ENCODE assay signal across 7 cellular contexts in the genomic region with DNA sequence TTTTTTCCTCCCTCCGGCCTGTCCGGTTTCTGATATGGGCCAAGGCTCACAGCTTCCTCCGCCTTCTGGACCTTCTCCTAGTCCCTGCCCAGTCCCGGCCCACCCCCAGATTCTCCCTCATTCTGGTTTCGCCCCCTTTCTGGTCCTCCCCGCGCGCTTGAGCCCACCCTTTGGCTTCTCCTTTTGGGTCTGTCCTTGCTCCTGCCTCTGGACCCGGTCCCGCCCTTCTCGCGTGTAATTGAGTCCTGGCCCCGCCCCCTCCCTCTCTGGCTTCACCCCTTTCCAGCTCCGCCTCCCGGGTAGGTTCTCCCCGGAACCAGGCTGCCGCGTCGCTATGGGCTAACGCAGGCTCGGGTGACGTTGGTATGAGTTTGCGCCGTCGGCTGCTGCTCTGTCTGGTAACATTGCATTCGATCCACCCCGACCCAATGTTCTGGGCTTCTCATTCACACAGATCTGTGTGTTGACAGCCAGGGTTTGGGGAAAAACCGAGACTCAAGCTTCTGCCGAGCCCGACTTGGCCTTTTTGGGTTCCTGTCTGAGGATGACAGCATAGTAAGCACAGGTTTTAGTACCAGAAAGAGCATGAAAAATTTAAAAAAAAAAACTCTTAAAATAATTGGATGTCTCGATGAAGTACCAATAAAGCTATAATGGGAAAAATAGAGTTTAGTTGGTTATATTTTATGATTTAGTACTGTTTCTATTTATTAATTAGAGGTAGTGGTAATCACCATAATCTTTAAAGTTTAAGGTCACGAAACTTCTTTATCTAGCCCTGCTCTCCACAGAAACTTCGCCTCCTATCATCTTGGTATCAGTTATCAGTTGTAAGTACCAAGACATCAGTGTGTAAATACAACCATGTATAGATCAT.
A peak's percentile ranks its signal among the peaks of the same experiment; 100 is the strongest.
DNase-seq lines count a peak whose midpoint lies in the region; ATAC-seq and TF ChIP-seq lines count a peak whose summit lies in the region.

No MANE protein-coding gene starts in this region.

- DNase-seq in NCI-H2171 treated with DMSO at 0.1 percent for 48 hours (lab: John Stamatoyannopoulos, UW) (peak; percentile 87), T47D (ENCODE audit: low read depth in 1 of 2, low spot score in 1 of 2) (peak; percentile 78 to 97), iPS-NIHi7 (ENCODE audit: extremely low spot score) (peak; percentile 85), smooth muscle cell of the brain vasculature (ENCODE audit: low read depth, low spot score) (peak; percentile 93)

- peak overlapping the region; percentile 59 for H3K27ac ChIP-seq in VCaP

- in situ Hi-C loops in T47D (cut with HindIII; ENCODE audit: low pct_unique_long_range_greater_than_20kb, low sequenced_read_pairs) = no loop called here

- TF ChIP-seq CTCF in VCaP (conservative IDR thresholded peaks at IDR 0.05) = no peak

- ATAC-seq in GM18868 (IDR thresholded peaks at IDR 0.05; ENCODE audit: unreplicated experiment) (peak; percentile 32), HG03103 (IDR thresholded peaks at IDR 0.05; ENCODE audit: low read depth, unreplicated experiment) (peak; percentile 28)

Comparison
In these comparisons a context has a peak if more than half of its experiments do, and no peak if none do; other contexts are left out.
1. Peak in every context shown above with its lines: DNase-seq, ATAC-seq and H3K27ac ChIP-seq.